In genomic region chr5:52989781-52990530, GRCh38 we compare ENCODE assay signal across 1 cellular context.
TF ChIP-seq lines count a peak whose summit lies in the region.

No MANE protein-coding gene starts in this region.

TF ChIP-seq in HepG2, 621 proteins besides CTCF, POLR2A, EP300 and RAD21 (continues in another document):
- TF ChIP-seq ZNF407 (CRISPR knock-in tag; IDR thresholded peaks at IDR 0.05; ENCODE audit: not compliant biosample characterization) (no peak), TMF1 (CRISPR knock-in tag; IDR thresholded peaks at IDR 0.05; ENCODE audit: low read depth) (0 out of 2 replicates have a peak, but pooled peaks have one; percentile 56), SNAPC2 (CRISPR knock-in tag; IDR thresholded peaks at IDR 0.05) (no peak), ZNF772 (CRISPR knock-in tag; IDR thresholded peaks at IDR 0.05) (no peak), ZNF335 (CRISPR knock-in tag; IDR thresholded peaks at IDR 0.05) (no peak), UBTF (CRISPR knock-in tag; IDR thresholded peaks at IDR 0.05) (peak; percentile 0; the same call in 1 of the 2 replicates), MIXL1 (CRISPR knock-in tag; IDR thresholded peaks at IDR 0.05) (no peak), KDM5A (IDR thresholded peaks at IDR 0.05; ENCODE audit: borderline replicate concordance, low read length) (peak; percentile 90), HINFP (CRISPR knock-in tag; IDR thresholded peaks at IDR 0.05; ENCODE audit: low read depth) (peak; percentile 36; the same call in 1 of the 2 replicates), SAP130 (CRISPR knock-in tag; IDR thresholded peaks at IDR 0.05; ENCODE audit: low read depth) (peak; percentile 67; the same call in 1 of the 2 replicates), HIC2 (CRISPR knock-in tag; IDR thresholded peaks at IDR 0.05; ENCODE audit: low read depth) (no peak), AGO2 (optimal IDR thresholded peaks at IDR 0.05; ENCODE audit: low read depth, low read length) (no peak), ZNF136 (CRISPR knock-in tag; IDR thresholded peaks at IDR 0.05; ENCODE audit: low read depth) (no peak), MTA1 (CRISPR knock-in tag; IDR thresholded peaks at IDR 0.05; ENCODE audit: borderline replicate concordance) (peak; percentile 37; the same call in 1 of the 2 replicates), ASH2L (IDR thresholded peaks at IDR 0.05; ENCODE audit: insufficient read length, low read depth, low read length) (peak; percentile 33), ZNF124 (CRISPR knock-in tag; IDR thresholded peaks at IDR 0.05) (no peak), ZMYM4 (CRISPR knock-in tag; IDR thresholded peaks at IDR 0.05) (peak; percentile 59; the same call in 1 of the 2 replicates), ZSCAN29 (CRISPR knock-in tag; conservative IDR thresholded peaks at IDR 0.05) (0 out of 2 replicates have a peak, but pooled peaks have one; percentile 32), ZNF547 (CRISPR knock-in tag; IDR thresholded peaks at IDR 0.05) (no peak), ZBTB20 (CRISPR knock-in tag; IDR thresholded peaks at IDR 0.05; ENCODE audit: borderline replicate concordance, low read depth) (no peak), LBX2 (CRISPR knock-in tag; IDR thresholded peaks at IDR 0.05; ENCODE audit: borderline replicate concordance) (0 out of 2 replicates have a peak, but pooled peaks have one; percentile 17), PAF1 (CRISPR knock-in tag; IDR thresholded peaks at IDR 0.05) (no peak), SALL1 (CRISPR knock-in tag; IDR thresholded peaks at IDR 0.05) (peak; percentile 39; the same call in 1 of the 2 replicates), NFYB (CRISPR knock-in tag; IDR thresholded peaks at IDR 0.05) (no peak), HDAC2 (CRISPR knock-in tag; IDR thresholded peaks at IDR 0.05) (no peak), SMC3 (IDR thresholded peaks at IDR 0.05; ENCODE audit: low read length) (no peak), ZNF414 (CRISPR knock-in tag; IDR thresholded peaks at IDR 0.05) (peak; percentile 70; the same call in 1 of the 2 replicates), ZNF883 (CRISPR knock-in tag; IDR thresholded peaks at IDR 0.05; ENCODE audit: not compliant biosample characterization) (no peak), ZBTB7B (CRISPR knock-in tag; IDR thresholded peaks at IDR 0.05) (no peak), NFRKB (IDR thresholded peaks at IDR 0.05) (no peak)
- TF ChIP-seq, protein P1, sequence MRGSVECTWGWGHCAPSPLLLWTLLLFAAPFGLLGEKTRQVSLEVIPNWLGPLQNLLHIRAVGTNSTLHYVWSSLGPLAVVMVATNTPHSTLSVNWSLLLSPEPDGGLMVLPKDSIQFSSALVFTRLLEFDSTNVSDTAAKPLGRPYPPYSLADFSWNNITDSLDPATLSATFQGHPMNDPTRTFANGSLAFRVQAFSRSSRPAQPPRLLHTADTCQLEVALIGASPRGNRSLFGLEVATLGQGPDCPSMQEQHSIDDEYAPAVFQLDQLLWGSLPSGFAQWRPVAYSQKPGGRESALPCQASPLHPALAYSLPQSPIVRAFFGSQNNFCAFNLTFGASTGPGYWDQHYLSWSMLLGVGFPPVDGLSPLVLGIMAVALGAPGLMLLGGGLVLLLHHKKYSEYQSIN (CRISPR knock-in tag; IDR thresholded peaks at IDR 0.05; ENCODE audit: borderline replicate concordance): no peak
- TF ChIP-seq, protein P2, sequence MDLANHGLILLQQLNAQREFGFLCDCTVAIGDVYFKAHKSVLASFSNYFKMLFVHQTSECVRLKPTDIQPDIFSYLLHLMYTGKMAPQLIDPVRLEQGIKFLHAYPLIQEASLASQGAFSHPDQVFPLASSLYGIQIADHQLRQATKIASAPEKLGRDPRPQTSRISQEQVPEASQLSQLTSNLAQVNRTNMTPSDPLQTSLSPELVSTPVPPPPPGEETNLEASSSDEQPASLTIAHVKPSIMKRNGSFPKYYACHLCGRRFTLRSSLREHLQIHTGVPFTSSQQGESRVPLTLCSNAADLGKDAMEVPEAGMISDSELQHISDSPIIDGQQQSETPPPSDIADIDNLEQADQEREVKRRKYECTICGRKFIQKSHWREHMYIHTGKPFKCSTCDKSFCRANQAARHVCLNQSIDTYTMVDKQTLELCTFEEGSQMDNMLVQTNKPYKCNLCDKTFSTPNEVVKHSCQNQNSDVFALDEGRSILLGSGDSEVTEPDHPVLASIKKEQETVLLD (CRISPR knock-in tag; IDR thresholded peaks at IDR 0.05; ENCODE audit: low read depth): no peak
- TF ChIP-seq, protein P3, sequence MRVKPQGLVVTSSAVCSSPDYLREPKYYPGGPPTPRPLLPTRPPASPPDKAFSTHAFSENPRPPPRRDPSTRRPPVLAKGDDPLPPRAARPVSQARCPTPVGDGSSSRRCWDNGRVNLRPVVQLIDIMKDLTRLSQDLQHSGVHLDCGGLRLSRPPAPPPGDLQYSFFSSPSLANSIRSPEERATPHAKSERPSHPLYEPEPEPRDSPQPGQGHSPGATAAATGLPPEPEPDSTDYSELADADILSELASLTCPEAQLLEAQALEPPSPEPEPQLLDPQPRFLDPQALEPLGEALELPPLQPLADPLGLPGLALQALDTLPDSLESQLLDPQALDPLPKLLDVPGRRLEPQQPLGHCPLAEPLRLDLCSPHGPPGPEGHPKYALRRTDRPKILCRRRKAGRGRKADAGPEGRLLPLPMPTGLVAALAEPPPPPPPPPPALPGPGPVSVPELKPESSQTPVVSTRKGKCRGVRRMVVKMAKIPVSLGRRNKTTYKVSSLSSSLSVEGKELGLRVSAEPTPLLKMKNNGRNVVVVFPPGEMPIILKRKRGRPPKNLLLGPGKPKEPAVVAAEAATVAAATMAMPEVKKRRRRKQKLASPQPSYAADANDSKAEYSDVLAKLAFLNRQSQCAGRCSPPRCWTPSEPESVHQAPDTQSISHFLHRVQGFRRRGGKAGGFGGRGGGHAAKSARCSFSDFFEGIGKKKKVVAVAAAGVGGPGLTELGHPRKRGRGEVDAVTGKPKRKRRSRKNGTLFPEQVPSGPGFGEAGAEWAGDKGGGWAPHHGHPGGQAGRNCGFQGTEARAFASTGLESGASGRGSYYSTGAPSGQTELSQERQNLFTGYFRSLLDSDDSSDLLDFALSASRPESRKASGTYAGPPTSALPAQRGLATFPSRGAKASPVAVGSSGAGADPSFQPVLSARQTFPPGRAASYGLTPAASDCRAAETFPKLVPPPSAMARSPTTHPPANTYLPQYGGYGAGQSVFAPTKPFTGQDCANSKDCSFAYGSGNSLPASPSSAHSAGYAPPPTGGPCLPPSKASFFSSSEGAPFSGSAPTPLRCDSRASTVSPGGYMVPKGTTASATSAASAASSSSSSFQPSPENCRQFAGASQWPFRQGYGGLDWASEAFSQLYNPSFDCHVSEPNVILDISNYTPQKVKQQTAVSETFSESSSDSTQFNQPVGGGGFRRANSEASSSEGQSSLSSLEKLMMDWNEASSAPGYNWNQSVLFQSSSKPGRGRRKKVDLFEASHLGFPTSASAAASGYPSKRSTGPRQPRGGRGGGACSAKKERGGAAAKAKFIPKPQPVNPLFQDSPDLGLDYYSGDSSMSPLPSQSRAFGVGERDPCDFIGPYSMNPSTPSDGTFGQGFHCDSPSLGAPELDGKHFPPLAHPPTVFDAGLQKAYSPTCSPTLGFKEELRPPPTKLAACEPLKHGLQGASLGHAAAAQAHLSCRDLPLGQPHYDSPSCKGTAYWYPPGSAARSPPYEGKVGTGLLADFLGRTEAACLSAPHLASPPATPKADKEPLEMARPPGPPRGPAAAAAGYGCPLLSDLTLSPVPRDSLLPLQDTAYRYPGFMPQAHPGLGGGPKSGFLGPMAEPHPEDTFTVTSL (CRISPR knock-in tag; IDR thresholded peaks at IDR 0.05; ENCODE audit: borderline replicate concordance): 0 out of 2 replicates have a peak, but pooled peaks have one; percentile 21
